Comparison of ENCODE assay signal across 8 cellular contexts in the genomic region with DNA sequence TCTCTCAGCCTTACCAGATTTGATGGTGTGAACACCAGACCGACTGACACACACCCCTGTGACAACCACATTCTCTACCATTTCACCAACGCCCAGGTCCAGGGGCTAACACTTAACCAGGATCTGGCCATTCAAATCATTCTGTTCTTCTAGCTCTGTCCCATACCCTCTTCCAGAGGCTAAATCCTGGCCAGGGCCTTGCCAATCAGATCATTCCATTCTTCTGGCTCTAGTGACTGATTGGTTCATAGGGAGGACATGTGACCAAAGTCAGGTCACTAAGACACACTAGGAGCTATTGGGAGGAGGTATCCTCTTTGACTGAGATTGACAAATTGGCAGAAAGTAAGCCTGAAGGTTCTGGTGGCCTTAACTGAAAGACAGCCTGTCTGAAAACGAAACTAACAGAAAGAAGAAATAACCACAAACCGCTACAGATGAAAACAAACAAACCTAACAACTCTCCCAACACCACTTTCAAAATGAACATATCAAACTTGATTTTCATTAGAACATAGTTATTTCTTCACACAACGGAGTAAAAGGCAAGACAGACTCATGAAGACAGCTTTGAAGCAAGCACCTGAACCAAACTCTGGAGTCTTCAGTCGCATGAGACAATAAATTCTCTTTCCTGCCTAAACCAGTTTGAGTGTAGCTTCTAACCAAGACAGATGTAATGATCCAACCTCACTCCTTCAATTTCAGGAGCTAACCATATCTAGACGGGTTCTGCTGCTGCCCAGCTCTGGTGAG.
A peak's percentile ranks its signal among the peaks of the same experiment; 100 is the strongest.
DNase-seq lines count a peak whose midpoint lies in the region; ATAC-seq and TF ChIP-seq lines count a peak whose summit lies in the region.

No MANE protein-coding gene starts in this region.

- H2AFZ ChIP-seq in SU-DHL-6 (ENCODE audit: low read depth, low read length, severe bottlenecking): peak overlapping the region; percentile 13

- 82 to 84% methylated on average over 7 of the region's 7 CpGs for WGBS in thyroid gland, 2 donors

- peak overlapping the region; percentile 54 for H3K4me2 ChIP-seq in SU-DHL-6 (ENCODE audit: low read depth, low read length, poor library complexity, severe bottlenecking)

- no peaks in the 10 kb centered on the region for H3K4me1 ChIP-seq in thyroid gland

- peak overlapping the region; percentile 38 for H3K27ac ChIP-seq in SU-DHL-6 (ENCODE audit: low read depth, low read length)
- no peak overlapping the region for H3K27ac ChIP-seq in thyroid gland

- peak; percentile 26 for DNase-seq in stimulated activated CD4-positive, alpha-beta T cell treated with anti-CD3 and anti-CD28 coated beads, Interleukin-4, amount 100 ng/mL, for 24 hours
- no peak for DNase-seq in stimulated activated CD4-positive, alpha-beta T cell treated with anti-CD3 and anti-CD28 coated beads, Interleukin-1b, Interleukin-23, amount 100 ng/mL, for 48 hours
- DNase-seq in naive thymus-derived CD8-positive, alpha-beta T cell: peak in 5 of 10 donors; percentile 9 to 72 (median 61)
- DNase-seq in middle frontal gyrus (ENCODE audit: extremely low spot score, low spot score) (no peak), NCI-H1092 (lab: John Stamatoyannopoulos, UW) (no peak), thyroid gland (no peak)

- H3K9me3 ChIP-seq in SU-DHL-6 (ENCODE audit: insufficient read depth, low read length) (no peaks in the 10 kb centered on the region), thyroid gland (no peaks in the 10 kb centered on the region)

- intact Hi-C loops in thyroid gland (cut with DNase I): no loop called here

- ATAC-seq in HG03025 (IDR thresholded peaks at IDR 0.05; ENCODE audit: low FRiP score, unreplicated experiment): peak; percentile 100
- peak; percentile 87 to 91 for ATAC-seq in naive thymus-derived CD8-positive, alpha-beta T cell

- H3K4me1 Mint-ChIP-seq in naive thymus-derived CD8-positive, alpha-beta T cell: peaks cover 25 to 61% (median 50%) of the 10 kb centered on the region in 4 donors

- peak overlapping the region; percentile 90 to 98 (median 95) for H3K27ac Mint-ChIP-seq in naive thymus-derived CD8-positive, alpha-beta T cell

- H3K27me3 ChIP-seq in SU-DHL-6 (ENCODE audit: low read length) (no peaks in the 10 kb centered on the region), thyroid gland (no peaks in the 10 kb centered on the region)

- peak overlapping the region; percentile 26 for H3K9ac ChIP-seq in SU-DHL-6 (ENCODE audit: low read length)

- H3K9me2 ChIP-seq in SU-DHL-6 (replicated peaks; ENCODE audit: insufficient read depth, low read length): no peaks in the 10 kb centered on the region

- no peaks in the 10 kb centered on the region for H3K36me3 ChIP-seq in SU-DHL-6 (ENCODE audit: low read length)
- H3K36me3 ChIP-seq in thyroid gland: no peaks in the 10 kb centered on the region

- peak overlapping the region; percentile 69 to 85 (median 76) for H3K4me3 Mint-ChIP-seq in naive thymus-derived CD8-positive, alpha-beta T cell

- POLR2A ChIA-PET in naive thymus-derived CD8-positive, alpha-beta T cell (lab: Charles Lee): interaction anchor here (0.6 to 2.4 kb wide), 11 partner anchors 11 to 117 kb away, joined by 3 to 17 read pairs (median 3); partner anchors contain the start of genes EPM2AIP1, MLH1 and TRANK1

- no peaks in the 10 kb centered on the region for H3K79me2 ChIP-seq in SU-DHL-6 (ENCODE audit: insufficient read depth, low read length)

- H3K9me3 Mint-ChIP-seq in naive thymus-derived CD8-positive, alpha-beta T cell: no peaks in the 10 kb centered on the region

- H3K27me3 Mint-ChIP-seq in naive thymus-derived CD8-positive, alpha-beta T cell: no peaks in the 10 kb centered on the region

- H4K20me1 ChIP-seq in SU-DHL-6 (ENCODE audit: low read depth, low read length): no peaks in the 10 kb centered on the region

- TF ChIP-seq POLR2A in thyroid gland (IDR thresholded peaks at IDR 0.05): no peak

- H3K4me3 ChIP-seq in SU-DHL-6 (ENCODE audit: insufficient read depth, low read length, poor library complexity, severe bottlenecking): peak overlapping the region; percentile 23
- H3K4me3 ChIP-seq in thyroid gland (replicated peaks in 1 of 3): no peak overlapping the region

- peaks cover 14% of the 10 kb centered on the region for H3F3A ChIP-seq in SU-DHL-6 (ENCODE audit: insufficient read depth)

- no peak for TF ChIP-seq CTCF in SU-DHL-6 (IDR thresholded peaks at IDR 0.05; ENCODE audit: insufficient read depth, low read length, poor library complexity, severe bottlenecking)
- no peak for TF ChIP-seq CTCF in thyroid gland (IDR thresholded peaks at IDR 0.05)

- peaks cover 0 to 34% (median 7%) of the 10 kb centered on the region in 3 donors for H3K36me3 Mint-ChIP-seq in naive thymus-derived CD8-positive, alpha-beta T cell
